Comparison of ENCODE assay signal across 8 cellular contexts in the genomic region with DNA sequence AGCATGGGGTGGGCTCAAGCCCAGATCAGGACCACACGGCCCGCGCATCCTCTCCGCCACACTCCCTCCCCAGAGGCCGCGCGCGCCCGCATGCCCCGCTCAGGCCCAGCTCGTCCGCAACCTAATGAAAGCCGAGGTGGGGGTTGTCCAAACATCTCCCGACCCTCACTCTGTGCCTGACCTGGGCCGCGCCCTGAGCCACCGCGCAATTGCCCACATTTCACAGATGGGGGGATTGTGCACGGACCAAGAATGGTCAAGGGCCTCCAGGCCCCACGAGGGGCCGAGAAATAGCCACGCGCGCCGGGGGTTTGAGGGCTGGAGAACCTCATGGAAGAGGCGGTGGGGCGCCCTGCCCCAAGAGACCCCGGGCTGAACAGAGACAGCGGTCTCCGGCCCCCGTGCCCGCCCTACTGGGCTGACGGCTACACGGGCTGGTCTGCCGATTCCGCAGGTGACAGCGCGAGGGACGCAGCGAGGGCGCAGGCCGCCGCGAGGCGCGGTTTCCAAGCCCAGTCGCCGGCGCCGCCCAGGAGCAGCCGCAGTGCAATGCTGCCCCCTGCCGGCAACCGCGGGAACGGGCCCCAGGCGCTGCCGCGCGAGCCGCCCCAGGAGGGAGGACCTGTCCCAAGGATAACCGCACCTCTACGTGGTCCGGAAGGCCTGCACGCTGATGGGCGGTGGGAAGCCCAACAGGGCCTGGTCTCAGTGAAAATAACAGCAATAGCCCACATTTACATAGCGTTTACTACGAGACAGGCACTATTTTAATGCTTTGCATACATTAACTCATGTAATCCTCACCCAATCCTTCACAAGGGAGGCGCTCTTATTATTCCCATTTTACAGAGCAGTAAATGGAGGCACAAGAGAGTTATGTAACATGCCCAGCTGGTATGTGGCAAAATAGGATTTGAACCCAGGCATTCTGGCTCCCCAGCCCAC.
DNase-seq lines count a peak whose midpoint lies in the region; ATAC-seq lines count a peak whose summit lies in the region.

No MANE protein-coding gene starts in this region.

- DNase-seq in Ammon's horn (ENCODE audit: low spot score), result peak; percentile 67
- peak; percentile 7 for DNase-seq in NCI-H526 treated with DMSO at 0.1 percent for 48 hours (lab: John Stamatoyannopoulos, UW)
- peak; percentile 42 to 77 for DNase-seq in activated CD8-positive, alpha-beta memory T cell treated with anti-CD3 and anti-CD28 coated beads for 1 hour (ENCODE audit: extremely low read depth in 1 of 2, low read depth in 1 of 2)
- peak; percentile 77 to 85 (median 83) for DNase-seq in effector memory CD8-positive, alpha-beta T cell
- DNase-seq in midbrain (lab: John Stamatoyannopoulos, UW), result peak; percentile 74
- DNase-seq in stimulated activated CD8-positive, alpha-beta memory T cell treated with anti-CD3 and anti-CD28 coated beads, Interleukin-4, amount 100 ng/mL, for 48 hours, result peak; percentile 94

- H3K4me1 Mint-ChIP-seq in effector memory CD8-positive, alpha-beta T cell (ENCODE audit: low read depth in 2 of 2), result no peaks in the 10 kb centered on the region

- peaks cover 3% of the 10 kb centered on the region for H3K36me3 Mint-ChIP-seq in effector memory CD8-positive, alpha-beta T cell (ENCODE audit: insufficient read depth)

- H3K9me3 Mint-ChIP-seq in effector memory CD8-positive, alpha-beta T cell, result no peaks in the 10 kb centered on the region

- peaks cover 63 to 67% of the 10 kb centered on the region in 2 donors for H3K27me3 Mint-ChIP-seq in effector memory CD8-positive, alpha-beta T cell

- no peak overlapping the region for H3K27ac Mint-ChIP-seq in effector memory CD8-positive, alpha-beta T cell

- peak overlapping the region in 1 of 2 donors; percentile 30 for H3K4me3 Mint-ChIP-seq in effector memory CD8-positive, alpha-beta T cell

- ATAC-seq in GM18858 (IDR thresholded peaks at IDR 0.05; ENCODE audit: unreplicated experiment), result peak; percentile 94
- ATAC-seq in HG03039 (IDR thresholded peaks at IDR 0.05; ENCODE audit: unreplicated experiment), result peak; percentile 93
- ATAC-seq in effector memory CD8-positive, alpha-beta T cell (replicated peaks), result peak; percentile 97

Comparison
In these comparisons a context has a peak if more than half of its experiments do, and no peak if none do; other contexts are left out.
1. Peak in every context shown above with its lines: DNase-seq and ATAC-seq.
2. DNase-seq: peak in every context shown above with its lines; median percentile 94 in stimulated activated CD8-positive, alpha-beta memory T cell treated with anti-CD3 and anti-CD28 coated beads, Interleukin-4, amount 100 ng/mL, for 48 hours; 83 in effector memory CD8-positive, alpha-beta T cell; 74 in midbrain; 67 in Ammon's horn; 60 in activated CD8-positive, alpha-beta memory T cell treated with anti-CD3 and anti-CD28 coated beads for 1 hour; 7 in NCI-H526 treated with DMSO at 0.1 percent for 48 hours.